Comparison of ENCODE assay signal across 28 cellular contexts in the genomic region with DNA sequence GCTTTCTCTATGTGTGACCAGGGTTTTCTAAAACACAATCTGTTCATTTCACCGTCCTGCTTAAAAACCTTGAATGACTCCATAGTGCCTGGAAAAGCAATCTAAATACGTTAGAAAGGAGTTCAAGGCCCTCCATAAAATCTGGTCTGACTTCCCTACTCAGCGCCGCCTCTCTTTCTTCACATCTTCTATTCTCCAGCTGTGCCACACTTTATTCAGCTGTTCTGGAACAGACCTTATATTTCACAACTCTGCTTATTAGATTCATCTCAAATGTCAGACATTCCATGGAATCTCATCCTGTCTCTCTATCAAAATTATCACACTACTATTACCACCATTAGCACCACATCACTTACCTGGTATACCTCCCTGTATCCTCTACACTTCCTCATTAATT.
"Had no signal": no experiment of that assay in that cellular context is flagged by ENCODE, and none has a peak within 500 bp of the region (broad histone marks: within the 10 kb centered on the region; RNA-seq: fewer than 3 reads in every experiment).

No MANE protein-coding gene starts in this region.

- H3K27me3 ChIP-seq: cardiac muscle cell, esophagus squamous epithelium, gastrocnemius medialis, hepatocyte, neutrophil, pancreas, stomach, tibial nerve, upper lobe of left lung, vagina had no signal

- ATAC-seq: mucosa of descending colon; natural killer cell treated with Interleukin-12 subunit alpha and Interleukin-12 subunit beta and Interleukin-15 and Interleukin-18, amount 100 ng/mL, for 72 hours; stimulated activated naive B cell treated with anti-CD40 and anti-IgM and Interleukin-4, amounts not matched to agents 10 μg/mL and 1 μg/mL and 100 μg/mL, for 72 hours had no signal

- H3K36me3 ChIP-seq: cardiac muscle cell, esophagus squamous epithelium, gastrocnemius medialis, neutrophil, pancreas, stomach, thoracic aorta, upper lobe of left lung, vagina had no signal

- H3K4me3 Mint-ChIP-seq: mesothelial cell of epicardium; naive B cell; natural killer cell treated with Interleukin-12 subunit alpha and Interleukin-12 subunit beta and Interleukin-15 and Interleukin-18, amount 100 ng/mL, for 72 hours; neural crest cell; stimulated activated naive B cell treated with anti-CD40 and anti-IgM and Interleukin-4, amounts not matched to agents 10 μg/mL and 1 μg/mL and 100 μg/mL, for 72 hours had no signal

- H3K27ac Mint-ChIP-seq: mesothelial cell of epicardium; naive B cell; natural killer cell treated with Interleukin-12 subunit alpha and Interleukin-12 subunit beta and Interleukin-15 and Interleukin-18, amount 100 ng/mL, for 72 hours; stimulated activated naive B cell treated with anti-CD40 and anti-IgM and Interleukin-4, amounts not matched to agents 10 μg/mL and 1 μg/mL and 100 μg/mL, for 72 hours had no signal

- H3K9me3 ChIP-seq: esophagus squamous epithelium, gastrocnemius medialis, mucosa of descending colon, neutrophil, pancreas, stomach, thoracic aorta, tibial nerve, upper lobe of left lung, vagina had no signal

- H3K4me3 ChIP-seq: cardiac muscle cell, coronary artery, esophagus squamous epithelium, gastrocnemius medialis, hepatocyte, mucosa of descending colon, pancreas, stomach, thoracic aorta, tibial nerve, upper lobe of left lung, vagina had no signal

- DNase-seq: dermis blood vessel endothelial cell; effector memory CD4-positive, alpha-beta T cell; erythroblast; esophagus squamous epithelium; gastrocnemius medialis; head of caudate nucleus; islet precursor cell; kidney glomerular epithelial cell; mesenchymal stem cell; mucosa of descending colon; naive B cell; pancreas; small intestine; stimulated activated CD4-positive, alpha-beta T cell treated with anti-CD3 and anti-CD28 coated beads, Interleukin-15, amount 100 ng/mL, for 24 hours; stimulated activated CD4-positive, alpha-beta T cell treated with anti-CD3 and anti-CD28 coated beads, Interleukin-2, amount 100 ng/mL, for 48 hours; stimulated activated naive B cell treated with anti-CD40 and anti-IgM and Interleukin-4, amounts not matched to agents 10 μg/mL and 1 μg/mL and 100 μg/mL, for 72 hours; stomach; upper lobe of left lung had no signal

- H3K4me1 Mint-ChIP-seq: naive B cell; neural crest cell; stimulated activated naive B cell treated with anti-CD40 and anti-IgM and Interleukin-4, amounts not matched to agents 10 μg/mL and 1 μg/mL and 100 μg/mL, for 72 hours had no signal

- H3K9me3 Mint-ChIP-seq: mesothelial cell of epicardium; naive B cell; natural killer cell treated with Interleukin-12 subunit alpha and Interleukin-12 subunit beta and Interleukin-15 and Interleukin-18, amount 100 ng/mL, for 72 hours; neural crest cell; stimulated activated naive B cell treated with anti-CD40 and anti-IgM and Interleukin-4, amounts not matched to agents 10 μg/mL and 1 μg/mL and 100 μg/mL, for 72 hours had no signal

- H3K27ac ChIP-seq: cardiac muscle cell, coronary artery, esophagus squamous epithelium, gastrocnemius medialis, hepatocyte, neutrophil, pancreas, stomach, thoracic aorta, tibial nerve, upper lobe of left lung, vagina had no signal

- H3K4me1 ChIP-seq: esophagus squamous epithelium, gastrocnemius medialis, pancreas, stomach, upper lobe of left lung had no signal
